Comparison of ENCODE assay signal across 27 cellular contexts in genomic region chr6:170298688-170299087, GRCh38. TPM values are rescaled to one million over a fixed set of nuclear protein-coding genes. Genes with fewer than 3 reads are reported as not detected.
DNase-seq lines count a peak whose midpoint lies in the region; ATAC-seq and TF ChIP-seq lines count a peak whose summit lies in the region.
"Had no signal": no experiment of that assay in that cellular context is flagged by ENCODE, and none has a peak within 500 bp of the region (broad histone marks: within the 10 kb centered on the region; RNA-seq: fewer than 3 reads in every experiment).

No MANE protein-coding gene starts in this region.

- peak overlapping the region; percentile 81 for H3K4me3 Mint-ChIP-seq in neural crest cell
- H3K4me3 Mint-ChIP-seq in Calu3 (ENCODE audit: low read depth, unreplicated experiment), result no peak overlapping the region
- H3K4me3 Mint-ChIP-seq: activated CD4-positive, alpha-beta T cell treated with anti-CD3 and anti-CD28 coated beads, Interleukin-2, amount 10 ng/mL, durations not matched to agents 7 days and 5 days had no signal

- no peak overlapping the region for H3K27ac ChIP-seq in HEK293 (ENCODE audit: extremely low read depth, low read depth, low read length)
- peak overlapping the region; percentile 70 for H3K27ac ChIP-seq in cingulate gyrus (ENCODE audit: low read depth, low read length)
- H3K27ac ChIP-seq: heart right ventricle, thyroid gland, WERI-Rb-1 had no signal

- H3K36me3 Mint-ChIP-seq in neural crest cell (ENCODE audit: low read depth), result peaks cover 19% of the 10 kb centered on the region
- peaks cover 7% of the 10 kb centered on the region for H3K36me3 Mint-ChIP-seq in Calu3 (ENCODE audit: insufficient read depth, unreplicated experiment)

- H3K4me1 Mint-ChIP-seq in neural crest cell, result peaks cover 38% of the 10 kb centered on the region
- H3K4me1 Mint-ChIP-seq in Calu3 (ENCODE audit: low read depth, unreplicated experiment), result no peaks in the 10 kb centered on the region

- DNase-seq in ELR (ENCODE audit: low read depth), result peak; percentile 27
- no peak for DNase-seq in neural crest cell (ENCODE audit: low read depth, low spot score)
- no peak for DNase-seq in Calu3
- no peak for DNase-seq in NCI-H1105 (lab: John Stamatoyannopoulos, UW)
- DNase-seq: activated CD4-positive, alpha-beta T cell treated with anti-CD3 and anti-CD28 coated beads, Interleukin-2, amount 10 ng/mL, durations not matched to agents 7 days and 5 days; H7; heart right ventricle; IMR-90; mesendoderm; naive B cell; NCI-H1436; NCI-H2107; NCI-H446; OCI-M1; retina; stimulated activated CD4-positive, alpha-beta T cell treated with anti-CD3 and anti-CD28 coated beads, Interleukin-4, amount 100 ng/mL, for 1 hour; stimulated activated naive CD4-positive, alpha-beta T cell; T-helper 9 cell; thyroid gland; WERI-Rb-1 had no signal

- no peak for ATAC-seq in HG02973 (IDR thresholded peaks at IDR 0.05; ENCODE audit: unreplicated experiment)
- ATAC-seq: activated naive CD4-positive, alpha-beta T cell treated with anti-CD3 and anti-CD28 coated beads, Interleukin-2, amount 50 U/mL, for 72 hours; heart right ventricle; left lobe of liver; Right ventricle myocardium inferior had no signal

- CTCF ChIA-PET in HEK293 (lab: Yijun Ruan, JAX) (no interaction called here), Calu3 (lab: Charles Lee) (no interaction called here)

- H3K27me3 Mint-ChIP-seq in neural crest cell (ENCODE audit: low read depth) (peaks cover 69% of the 10 kb centered on the region), Calu3 (ENCODE audit: unreplicated experiment) (peaks cover 79% of the 10 kb centered on the region)

- H3K4me1 ChIP-seq in HEK293 (ENCODE audit: control insufficient read depth, insufficient read depth, low read length), result peaks cover 8% of the 10 kb centered on the region

- H3K27ac Mint-ChIP-seq in neural crest cell (ENCODE audit: unreplicated experiment), result no peak overlapping the region
- no peak overlapping the region for H3K27ac Mint-ChIP-seq in Calu3 (ENCODE audit: unreplicated experiment)
- H3K27ac Mint-ChIP-seq: activated CD4-positive, alpha-beta T cell treated with anti-CD3 and anti-CD28 coated beads, Interleukin-2, amount 10 ng/mL, durations not matched to agents 7 days and 5 days; activated naive CD4-positive, alpha-beta T cell treated with anti-CD3 and anti-CD28 coated beads, Interleukin-2, amount 50 U/mL, for 72 hours; activated T-helper 2 cell treated with anti-CD3 and anti-CD28 coated beads, Interferon-gamma antibody, Interleukin-2, Interleukin-4, amounts not matched to agents 10 μg/mL and 5 μg/mL and 100 μg/mL, durations not matched to agents 14 hours and 24 hours and 36 hours; naive B cell had no signal

- intact Hi-C loops in Calu3 (cut with micrococcal nuclease; ENCODE audit: unreplicated experiment), result loop anchor here (10.0 kb wide), 1 partner anchor 226 kb away; no protein-coding TSS in a partner anchor

- POLR2A ChIA-PET in HEK293 (lab: Yijun Ruan, JAX), result no interaction called here

- no peaks in the 10 kb centered on the region for H3K36me3 ChIP-seq in HEK293 (ENCODE audit: control insufficient read depth in 2 of 2, insufficient read depth in 1 of 2, low read length in 2 of 2)
- H3K36me3 ChIP-seq: heart right ventricle, thyroid gland, WERI-Rb-1 had no signal

- BruUV-seq in Calu3 (replicated peaks; lab: Mats Ljungman, UMichigan), result no TSS peak

- H3K4me3 ChIP-seq in HEK293 (ENCODE audit: low read depth, low read length), result no peak overlapping the region
- H3K4me3 ChIP-seq: heart right ventricle, thyroid gland had no signal

- no peak for TF ChIP-seq CTCF in HEK293 (tag by site-specific recombination; IDR thresholded peaks at IDR 0.05)
- no peak for TF ChIP-seq CTCF in neural crest cell (conservative IDR thresholded peaks at IDR 0.05)
- TF ChIP-seq CTCF in Calu3 (IDR thresholded peaks at IDR 0.05; ENCODE audit: unreplicated experiment), result no peak

- no peaks in the 10 kb centered on the region for H3K9me3 ChIP-seq in HEK293 (ENCODE audit: control insufficient read depth, insufficient read depth, low read depth, low read length)
- H3K9me3 ChIP-seq: heart right ventricle, thyroid gland had no signal

- H3K9me3 Mint-ChIP-seq in neural crest cell (peaks cover 11% of the 10 kb centered on the region), Calu3 (ENCODE audit: low read depth, unreplicated experiment) (peaks cover 9% of the 10 kb centered on the region)

TF ChIP-seq in HEK293, 187 proteins besides CTCF, POLR2A, EP300 and RAD21:
- no peak for TF ChIP-seq ZNF560 (tag by site-specific recombination; IDR thresholded peaks at IDR 0.05; ENCODE audit: borderline replicate concordance)
- TF ChIP-seq, protein P1, sequence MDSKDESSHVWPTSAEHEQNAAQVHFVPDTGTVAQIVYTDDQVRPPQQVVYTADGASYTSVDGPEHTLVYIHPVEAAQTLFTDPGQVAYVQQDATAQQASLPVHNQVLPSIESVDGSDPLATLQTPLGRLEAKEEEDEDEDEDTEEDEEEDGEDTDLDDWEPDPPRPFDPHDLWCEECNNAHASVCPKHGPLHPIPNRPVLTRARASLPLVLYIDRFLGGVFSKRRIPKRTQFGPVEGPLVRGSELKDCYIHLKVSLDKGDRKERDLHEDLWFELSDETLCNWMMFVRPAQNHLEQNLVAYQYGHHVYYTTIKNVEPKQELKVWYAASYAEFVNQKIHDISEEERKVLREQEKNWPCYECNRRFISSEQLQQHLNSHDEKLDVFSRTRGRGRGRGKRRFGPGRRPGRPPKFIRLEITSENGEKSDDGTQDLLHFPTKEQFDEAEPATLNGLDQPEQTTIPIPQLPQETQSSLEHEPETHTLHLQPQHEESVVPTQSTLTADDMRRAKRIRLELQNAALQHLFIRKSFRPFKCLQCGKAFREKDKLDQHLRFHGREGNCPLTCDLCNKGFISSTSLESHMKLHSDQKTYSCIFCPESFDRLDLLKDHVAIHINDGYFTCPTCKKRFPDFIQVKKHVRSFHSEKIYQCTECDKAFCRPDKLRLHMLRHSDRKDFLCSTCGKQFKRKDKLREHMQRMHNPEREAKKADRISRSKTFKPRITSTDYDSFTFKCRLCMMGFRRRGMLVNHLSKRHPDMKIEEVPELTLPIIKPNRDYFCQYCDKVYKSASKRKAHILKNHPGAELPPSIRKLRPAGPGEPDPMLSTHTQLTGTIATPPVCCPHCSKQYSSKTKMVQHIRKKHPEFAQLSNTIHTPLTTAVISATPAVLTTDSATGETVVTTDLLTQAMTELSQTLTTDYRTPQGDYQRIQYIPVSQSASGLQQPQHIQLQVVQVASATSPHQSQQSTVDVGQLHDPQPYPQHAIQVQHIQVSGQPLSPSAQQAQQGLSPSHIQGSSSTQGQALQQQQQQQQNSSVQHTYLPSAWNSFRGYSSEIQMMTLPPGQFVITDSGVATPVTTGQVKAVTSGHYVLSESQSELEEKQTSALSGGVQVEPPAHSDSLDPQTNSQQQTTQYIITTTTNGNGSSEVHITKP (tag by site-specific recombination; IDR thresholded peaks at IDR 0.05), result peak; percentile 67
- TF ChIP-seq, protein P2, sequence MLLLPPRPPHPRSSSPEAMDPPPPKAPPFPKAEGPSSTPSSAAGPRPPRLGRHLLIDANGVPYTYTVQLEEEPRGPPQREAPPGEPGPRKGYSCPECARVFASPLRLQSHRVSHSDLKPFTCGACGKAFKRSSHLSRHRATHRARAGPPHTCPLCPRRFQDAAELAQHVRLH (tag by site-specific recombination; IDR thresholded peaks at IDR 0.05), result no peak
- TF ChIP-seq WT1 (tag by site-specific recombination; IDR thresholded peaks at IDR 0.05), result no peak
- TF ChIP-seq ZBTB7A (tag by site-specific recombination; IDR thresholded peaks at IDR 0.05; ENCODE audit: low read depth), result no peak
- TF ChIP-seq PRDM1 (tag by site-specific recombination; IDR thresholded peaks at IDR 0.05), result 0 out of 2 replicates have a peak, but pooled peaks have one; percentile 4
TF ChIP-seq in HEK293: peak in this region for 2.

RNA-seq across cellular contexts. Expression of gene DLL1, which starts 7.8 kb away (rescaled TPM):
- 53.9 and 59.8 TPM in 2 replicates for total RNA-seq in neural crest cell
- total RNA-seq in Calu3 (2022), result 0.12 and 0.14 TPM in 2 replicates
- total RNA-seq: activated T-helper 2 cell treated with anti-CD3 and anti-CD28 coated beads, Interferon-gamma antibody, Interleukin-2, Interleukin-4, amounts not matched to agents 10 μg/mL and 5 μg/mL and 100 μg/mL, durations not matched to agents 14 hours and 24 hours and 36 hours had no signal

RNA-seq across cellular contexts. Expression of gene FAM120B, which starts 7.9 kb away (rescaled TPM):
- total RNA-seq in neural crest cell (33.4 and 33.7 TPM in 2 replicates), Calu3 (2022) (13.2 and 13.9 TPM in 2 replicates)

Comparison
In these comparisons a context has a peak if more than half of its experiments do, and no peak if none do; other contexts are left out.
1. RNA of gene DLL1, which starts 7.8 kb away (total RNA-seq): 53.9 to 59.8 TPM in neural crest cell; 0.12 to 0.14 TPM in Calu3; every median in the first group is over 10 times any median in the second.